19 cellular contexts compared by ENCODE assay signal in genomic region chr17:49632201-49632600, GRCh38. TPM values are rescaled to one million over a fixed set of nuclear protein-coding genes. Genes with fewer than 3 reads are reported as not detected.
A peak's percentile ranks its signal among the peaks of the same experiment; 100 is the strongest.
DNase-seq lines count a peak whose midpoint lies in the region; ATAC-seq and TF ChIP-seq lines count a peak whose summit lies in the region.
"Had no signal": no experiment of that assay in that cellular context is flagged by ENCODE, and none has a peak within 500 bp of the region (broad histone marks: within the 10 kb centered on the region; RNA-seq: fewer than 3 reads in every experiment).

No MANE protein-coding gene starts in this region.

- H3F3A ChIP-seq in neural progenitor cell (ENCODE audit: low read depth) = peaks cover 22% of the 10 kb centered on the region

- no peak overlapping the region for H3K9ac ChIP-seq in neural progenitor cell

- peak overlapping the region; percentile 88 for H3K27ac Mint-ChIP-seq in chondrocyte (ENCODE audit: unreplicated experiment)
- no peak overlapping the region for H3K27ac Mint-ChIP-seq in neural progenitor cell
- peak overlapping the region in 2 of 10 donors; percentile 34 to 46 for H3K27ac Mint-ChIP-seq in naive thymus-derived CD8-positive, alpha-beta T cell

- H3K36me3 ChIP-seq in left ventricle myocardium inferior (no peaks in the 10 kb centered on the region), neural progenitor cell (no peaks in the 10 kb centered on the region), upper lobe of right lung (no peaks in the 10 kb centered on the region)

- intact Hi-C loops in left ventricle myocardium inferior (cut with micrococcal nuclease) (no loop called here), left ventricle myocardium superior (cut with micrococcal nuclease) (no loop called here), upper lobe of right lung (cut with DNase I) (no loop called here)

- peaks cover 90% of the 10 kb centered on the region for H3K4me1 Mint-ChIP-seq in chondrocyte (ENCODE audit: low read depth)
- H3K4me1 Mint-ChIP-seq in neural progenitor cell = peaks cover 26% of the 10 kb centered on the region
- peaks cover 15 to 60% (median 43%) of the 10 kb centered on the region in 4 donors for H3K4me1 Mint-ChIP-seq in naive thymus-derived CD8-positive, alpha-beta T cell

- H3K4me3 ChIP-seq in left ventricle myocardium inferior (peak overlapping the region; percentile 24), neural progenitor cell (no peak overlapping the region), upper lobe of right lung (no peak overlapping the region)

- H3K9me3 Mint-ChIP-seq in chondrocyte (ENCODE audit: low read depth) (no peaks in the 10 kb centered on the region), neural progenitor cell (no peaks in the 10 kb centered on the region)
- no peaks in the 10 kb centered on the region for H3K9me3 Mint-ChIP-seq in naive thymus-derived CD8-positive, alpha-beta T cell

- peak overlapping the region; percentile 32 for H3K4me2 ChIP-seq in neural progenitor cell

- peak overlapping the region; percentile 56 for H3K4me3 Mint-ChIP-seq in chondrocyte (ENCODE audit: unreplicated experiment)
- no peak overlapping the region for H3K4me3 Mint-ChIP-seq in neural progenitor cell
- no peak overlapping the region for H3K4me3 Mint-ChIP-seq in naive thymus-derived CD8-positive, alpha-beta T cell

- H3K4me1 ChIP-seq in left ventricle myocardium inferior = peaks cover 100% of the 10 kb centered on the region
- H3K4me1 ChIP-seq in neural progenitor cell = peaks cover 45% of the 10 kb centered on the region
- peaks cover 66% of the 10 kb centered on the region for H3K4me1 ChIP-seq in upper lobe of right lung

- H3K36me3 Mint-ChIP-seq in chondrocyte (ENCODE audit: low read depth) (no peaks in the 10 kb centered on the region), neural progenitor cell (no peaks in the 10 kb centered on the region)
- H3K36me3 Mint-ChIP-seq in naive thymus-derived CD8-positive, alpha-beta T cell = peaks cover 0 to 36% (median 0%) of the 10 kb centered on the region in 3 donors

- POLR2A ChIA-PET in naive thymus-derived CD8-positive, alpha-beta T cell (lab: Charles Lee) = no interaction called here

- no peaks in the 10 kb centered on the region for H3K27me3 Mint-ChIP-seq in chondrocyte (ENCODE audit: low read depth)
- no peaks in the 10 kb centered on the region for H3K27me3 Mint-ChIP-seq in neural progenitor cell (ENCODE audit: insufficient read depth, low read depth)
- no peaks in the 10 kb centered on the region for H3K27me3 Mint-ChIP-seq in naive thymus-derived CD8-positive, alpha-beta T cell

- H3K27ac ChIP-seq in left ventricle myocardium inferior (replicated peaks) (peak overlapping the region; percentile 82), neural progenitor cell (no peak overlapping the region), upper lobe of right lung (peak overlapping the region; percentile 27)

- H3K9me3 ChIP-seq in left ventricle myocardium inferior (replicated peaks) (no peaks in the 10 kb centered on the region), neural progenitor cell (ENCODE audit: low read depth) (no peaks in the 10 kb centered on the region), upper lobe of right lung (no peaks in the 10 kb centered on the region)

- peaks cover 91% of the 10 kb centered on the region for H3K79me2 ChIP-seq in neural progenitor cell (ENCODE audit: low read depth)

- ATAC-seq in left ventricle myocardium superior = no peak
- no peak for ATAC-seq in upper lobe of right lung
- ATAC-seq in naive thymus-derived CD8-positive, alpha-beta T cell = no peak
- ATAC-seq: HepG2 had no signal

- H3K27me3 ChIP-seq in left ventricle myocardium inferior (ENCODE audit: low read depth) (no peaks in the 10 kb centered on the region), neural progenitor cell (no peaks in the 10 kb centered on the region), upper lobe of right lung (no peaks in the 10 kb centered on the region)

- H4K20me1 ChIP-seq in neural progenitor cell (ENCODE audit: low read depth) = peaks cover 63% of the 10 kb centered on the region

- TF ChIP-seq CTCF in left ventricle myocardium inferior (IDR thresholded peaks at IDR 0.05; ENCODE audit: borderline replicate concordance) = no peak
- no peak for TF ChIP-seq CTCF in chondrocyte (IDR thresholded peaks at IDR 0.05)
- no peak for TF ChIP-seq CTCF in neural progenitor cell (IDR thresholded peaks at IDR 0.05)
- no peak for TF ChIP-seq CTCF in upper lobe of right lung (IDR thresholded peaks at IDR 0.05)

- H2AFZ ChIP-seq in neural progenitor cell (replicated peaks) = no peak overlapping the region

- DNase-seq in left ventricle myocardium inferior (no peak), left ventricle myocardium superior (no peak), chondrocyte (ENCODE audit: low spot score) (no peak), neural progenitor cell (ENCODE audit: low spot score) (no peak), upper lobe of right lung (no peak), NCI-H1048 (lab: John Stamatoyannopoulos, UW) (no peak), hippocampal formation (lab: John Stamatoyannopoulos, UW) (no peak)
- no peak for DNase-seq in naive thymus-derived CD8-positive, alpha-beta T cell
- DNase-seq: ACHN; AML-193; DMS53; KG1; NCI-H1436 treated with DMSO at 0.1 percent for 48 hours; NCI-H2029 treated with DMSO at 0.1 percent for 48 hours; NCI-H2171 treated with DMSO at 0.1 percent for 48 hours; NCI-H446 treated with DMSO at 0.1 percent for 48 hours; NK-92 treated with Interleukin-12 subunit alpha and Interleukin-12 subunit beta, amount 100 ng/mL, for 24 hours; RPMI8226 had no signal

RNA-seq across cellular contexts. Expression of gene SPOP, which starts 45.7 kb away (rescaled TPM):
- 66.9 TPM for total RNA-seq in left ventricle myocardium inferior
- 77.8 TPM for total RNA-seq in left ventricle myocardium superior
- total RNA-seq in chondrocyte = 62.9 to 69.6 TPM (median 63.8 TPM) in 3 replicates
- 29.5 and 40.3 TPM in 2 replicates for total RNA-seq in neural progenitor cell (ENCODE audit: low replicate concordance)
- total RNA-seq in upper lobe of right lung = 87.3 TPM
- total RNA-seq in naive thymus-derived CD8-positive, alpha-beta T cell = 10 to 100 TPM; 91.0 to 92.0 TPM
- polyA plus RNA-seq in naive thymus-derived CD8-positive, alpha-beta T cell = 100 to 1,000 TPM in 2 of 3 donors, 10 to 100 TPM in 1; 75.9 to 126 (median 103) TPM

RNA-seq across cellular contexts. Expression of gene NXPH3, which starts 56.5 kb away (rescaled TPM):
- 4.0 TPM for total RNA-seq in left ventricle myocardium inferior
- 3.4 TPM for total RNA-seq in left ventricle myocardium superior
- total RNA-seq in chondrocyte = 4.2 to 4.7 TPM (median 4.5 TPM) in 3 replicates
- total RNA-seq in neural progenitor cell (ENCODE audit: low replicate concordance) = 3.6 and 10.7 TPM in 2 replicates
- 6.3 TPM for total RNA-seq in upper lobe of right lung
- total RNA-seq in naive thymus-derived CD8-positive, alpha-beta T cell = not detected
- not detected for polyA plus RNA-seq in naive thymus-derived CD8-positive, alpha-beta T cell
